In the genomic region with DNA sequence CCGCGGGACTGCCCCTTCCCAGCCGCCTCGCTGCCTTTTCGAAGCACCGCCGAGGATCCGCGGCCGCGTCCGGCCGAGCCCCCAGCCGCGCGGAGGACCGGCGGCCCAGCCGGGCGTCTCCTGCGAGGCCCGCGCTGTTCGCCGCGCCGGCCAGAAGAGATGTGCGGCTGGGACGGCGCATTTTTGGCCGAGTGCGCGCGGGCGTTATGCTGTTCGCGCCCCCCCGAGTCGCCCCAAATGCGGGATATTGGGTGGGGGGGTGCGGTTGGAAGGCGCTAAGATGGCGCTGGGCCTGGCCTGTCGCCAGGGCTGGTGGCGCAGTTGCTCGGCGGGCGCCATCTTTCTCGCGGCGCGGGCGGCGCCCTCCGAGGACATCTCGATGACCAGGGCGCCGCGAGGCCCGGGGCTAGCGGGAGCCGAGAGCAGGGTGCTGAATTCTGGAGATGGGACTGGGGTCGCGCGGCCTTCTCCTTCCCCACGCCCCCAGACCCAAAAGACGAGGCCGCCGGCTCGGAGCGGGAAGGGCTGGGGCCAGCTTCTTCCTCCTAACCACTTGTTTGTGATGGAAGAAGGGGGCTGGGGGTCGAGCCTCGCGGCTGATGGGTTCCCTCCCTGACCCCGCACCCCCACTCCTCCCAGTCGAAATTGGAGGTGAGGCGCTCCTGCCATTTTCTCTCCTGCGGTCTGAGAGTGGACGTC, we compare ENCODE assay signal across 8 cellular contexts. TPM values are rescaled to one million over a fixed set of nuclear protein-coding genes. Genes with fewer than 3 reads are reported as not detected.
DNase-seq lines count a peak whose midpoint lies in the region; ATAC-seq and TF ChIP-seq lines count a peak whose summit lies in the region.

No MANE protein-coding gene starts in this region.

- H3K4me1 ChIP-seq in PC-9 (replicated peaks; ENCODE audit: insufficient read depth): peaks cover 39% of the 10 kb centered on the region

- BruUV-seq in PC-9 (replicated peaks; lab: Mats Ljungman, UMichigan): TSS peak; percentile 57

- peaks cover 8 to 16% of the 10 kb centered on the region in 2 donors for H3K4me1 Mint-ChIP-seq in natural killer cell

- H3K27ac ChIP-seq in PC-9: peak overlapping the region; percentile 94

- CTCF ChIA-PET in PC-9 (lab: Charles Lee): no interaction called here

- H3K36me3 ChIP-seq in PC-9 (ENCODE audit: low read depth): no peaks in the 10 kb centered on the region

- no peaks in the 10 kb centered on the region for H4K20me1 ChIP-seq in PC-9 (ENCODE audit: insufficient read depth)

- no peaks in the 10 kb centered on the region for H3K9me2 ChIP-seq in PC-9 (ENCODE audit: insufficient read depth)

- no peaks in the 10 kb centered on the region for H3K36me3 Mint-ChIP-seq in natural killer cell

- intact Hi-C loops in PC-9 (cut with micrococcal nuclease; ENCODE audit: unreplicated experiment) (no loop called here), natural killer cell (cut with micrococcal nuclease) (loop anchor here (1.0 to 5.0 kb wide), 3 partner anchors 37 to 109 kb away; partner anchors contain the start of gene TBCC)

- peak; percentile 68 for DNase-seq in NCI-H2107 (lab: John Stamatoyannopoulos, UW)
- no peak for DNase-seq in NCI-H2107 treated with DMSO at 0.1 percent for 48 hours (lab: John Stamatoyannopoulos, UW; ENCODE audit: unreplicated experiment)
- peak; percentile 74 for DNase-seq in HK-2 (ENCODE audit: unreplicated experiment)
- DNase-seq in PC-9: peak in 1 of 2 experiments; percentile 45
- DNase-seq in activated T-helper 1 cell treated with Interleukin-2 at 50 U/mL for 16 hours (ENCODE audit: low read depth): peak; percentile 68
- DNase-seq in fibroblast of peridontal ligament (ENCODE audit: extremely low read depth): peak; percentile 71
- DNase-seq in natural killer cell: peak; percentile 79
- DNase-seq in stimulated activated naive CD4-positive, alpha-beta T cell (lab: John Stamatoyannopoulos, UW): peak; percentile 68 to 96 (median 79)

- POLR2A ChIA-PET in PC-9 (lab: Charles Lee; ENCODE audit: unreplicated experiment): interaction anchor here (0.5 to 2.0 kb wide), 3 partner anchors 37 to 106 kb away, joined by 8 to 50 read pairs (median 9); partner anchors contain the start of genes RPL7L1 and TBCC

- peak overlapping the region; percentile 97 for H3K4me3 Mint-ChIP-seq in natural killer cell

- H3K9me3 ChIP-seq in PC-9 (ENCODE audit: insufficient read depth, low read depth): no peaks in the 10 kb centered on the region

- H3K4me2 ChIP-seq in PC-9: peak overlapping the region; percentile 95

- peaks cover 53% of the 10 kb centered on the region for H3K79me2 ChIP-seq in PC-9 (ENCODE audit: low read depth)

- no peaks in the 10 kb centered on the region for H3K27me3 Mint-ChIP-seq in natural killer cell (ENCODE audit: low read depth in 2 of 2)

- no peaks in the 10 kb centered on the region for H3K27me3 ChIP-seq in PC-9 (ENCODE audit: insufficient read depth, low read depth)

- ATAC-seq in natural killer cell: peak; percentile 64 to 77 (median 68)

- H2AFZ ChIP-seq in PC-9: peak overlapping the region; percentile 76

- peak overlapping the region; percentile 99 for H3K4me3 ChIP-seq in PC-9

- peaks cover 39% of the 10 kb centered on the region for H3F3A ChIP-seq in PC-9 (ENCODE audit: insufficient read depth, low read depth)

- no peak for TF ChIP-seq CTCF in PC-9 (conservative IDR thresholded peaks at IDR 0.05)
- TF ChIP-seq CTCF in natural killer cell (IDR thresholded peaks at IDR 0.05): no peak

- no peaks in the 10 kb centered on the region for H3K9me3 Mint-ChIP-seq in natural killer cell

- H3K27ac Mint-ChIP-seq in natural killer cell: no peak overlapping the region

RNA-seq across cellular contexts. Expression of gene BICRAL, which starts 1.5 kb away (rescaled TPM):
- total RNA-seq in PC-9 (2021) (8.5 and 12.9 TPM in 2 replicates), natural killer cell (10 to 100 TPM; 31.1 to 43.4 (median 37.1) TPM)

RNA-seq across cellular contexts. Expression of gene TBCC, which starts 37.4 kb away (rescaled TPM):
- total RNA-seq in PC-9 (2021): 12.3 and 15.1 TPM in 2 replicates
- total RNA-seq in natural killer cell: 10 to 100 TPM; 64.1 to 77.6 (median 65.6) TPM
